ENCODE assay signal across 7 cellular contexts in genomic region chr9:96150324-96151023, GRCh38.
DNase-seq lines count a peak whose midpoint lies in the region; ATAC-seq and TF ChIP-seq lines count a peak whose summit lies in the region.

No MANE protein-coding gene starts in this region.

- TF ChIP-seq CTCF in GM20000 (IDR thresholded peaks at IDR 0.05; ENCODE audit: extremely low read depth, missing control alignments), result no peak
- TF ChIP-seq CTCF in uterus (IDR thresholded peaks at IDR 0.05), result no peak
- no peak for TF ChIP-seq CTCF in upper lobe of left lung (IDR thresholded peaks at IDR 0.05)

- H3K36me3 ChIP-seq in uterus (no peaks in the 10 kb centered on the region), upper lobe of left lung (no peaks in the 10 kb centered on the region)

- ATAC-seq in HG03460 (IDR thresholded peaks at IDR 0.05; ENCODE audit: unreplicated experiment) (peak; percentile 73), upper lobe of left lung (ENCODE audit: low FRiP score in 2 of 2) (no peak)

- H3K9me3 ChIP-seq in uterus (no peaks in the 10 kb centered on the region), upper lobe of left lung (no peaks in the 10 kb centered on the region)

- TF ChIP-seq POLR2A in uterus (IDR thresholded peaks at IDR 0.05), result no peak
- TF ChIP-seq POLR2A in upper lobe of left lung (IDR thresholded peaks at IDR 0.05), result no peak

- H3K27ac ChIP-seq in uterus (no peak overlapping the region), upper lobe of left lung (no peak overlapping the region)

- no peaks in the 10 kb centered on the region for H3K4me1 ChIP-seq in uterus
- H3K4me1 ChIP-seq in upper lobe of left lung, result peaks cover 0 to 6% (median 3%) of the 10 kb centered on the region in 4 donors

- H3K4me3 ChIP-seq in uterus, result no peak overlapping the region
- H3K4me3 ChIP-seq in upper lobe of left lung, result no peak overlapping the region

- peak; percentile 35 for DNase-seq in GM20000 (ENCODE audit: low spot score)
- DNase-seq in activated CD8-positive, alpha-beta memory T cell treated with anti-CD3 and anti-CD28 coated beads for 48 hours (ENCODE audit: low read depth in 2 of 3, low spot score in 2 of 3), result peak; percentile 26 to 52 (median 49)
- DNase-seq in stimulated activated CD4-positive, alpha-beta T cell treated with anti-CD3 and anti-CD28 coated beads, Interleukin-2, amount 100 ng/mL, for 24 hours, result peak; percentile 40 to 61
- no peak for DNase-seq in NCI-H128 (lab: John Stamatoyannopoulos, UW; ENCODE audit: unreplicated experiment)
- DNase-seq in uterus, result no peak
- no peak for DNase-seq in upper lobe of left lung

- intact Hi-C loops in uterus (cut with DNase I; ENCODE audit: low total_unique reads), result no loop called here

- H3K27me3 ChIP-seq in uterus (no peaks in the 10 kb centered on the region), upper lobe of left lung (no peaks in the 10 kb centered on the region)

- TF ChIP-seq EP300 in upper lobe of left lung (IDR thresholded peaks at IDR 0.05), result no peak

- WGBS in upper lobe of left lung, 2 donors, result 55% methylated on average over 10 of the region's 10 CpGs

Comparison
In these comparisons a context has a peak if more than half of its experiments do, and no peak if none do; other contexts are left out.
1. DNase-seq: peak in GM20000 (single experiment), activated CD8-positive, alpha-beta memory T cell treated with anti-CD3 and anti-CD28 coated beads for 48 hours (3 of 3) and stimulated activated CD4-positive, alpha-beta T cell treated with anti-CD3 and anti-CD28 coated beads, Interleukin-2, amount 100 ng/mL, for 24 hours (2 of 2); none in NCI-H128 (single experiment), uterus (0 of 2) and upper lobe of left lung (0 of 2).